ENCODE assay signal across 1 cellular context in the genomic region with DNA sequence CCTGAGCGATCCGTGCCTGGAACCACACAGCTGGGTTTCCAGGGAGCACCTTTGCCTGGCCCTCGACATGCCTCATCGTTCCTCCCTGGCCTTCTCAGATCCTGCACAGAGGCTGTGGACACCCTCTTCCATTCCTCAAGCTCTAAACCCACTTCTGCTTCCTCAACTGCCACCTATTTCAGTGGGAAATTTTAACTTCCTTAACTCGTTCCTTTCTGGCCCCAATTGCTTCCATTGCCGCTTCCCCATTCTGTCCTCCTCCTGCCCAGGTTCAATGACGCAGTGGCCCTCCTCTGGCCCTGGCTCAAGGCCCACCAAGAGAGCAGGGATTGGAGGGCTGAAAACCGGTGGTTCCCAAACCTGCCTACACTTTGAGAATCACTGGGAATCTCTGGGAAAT.
TF ChIP-seq lines count a peak whose summit lies in the region.

No MANE protein-coding gene starts in this region.

TF ChIP-seq in H1, 55 proteins besides CTCF, POLR2A, EP300 and RAD21:
- TF ChIP-seq, protein P1, sequence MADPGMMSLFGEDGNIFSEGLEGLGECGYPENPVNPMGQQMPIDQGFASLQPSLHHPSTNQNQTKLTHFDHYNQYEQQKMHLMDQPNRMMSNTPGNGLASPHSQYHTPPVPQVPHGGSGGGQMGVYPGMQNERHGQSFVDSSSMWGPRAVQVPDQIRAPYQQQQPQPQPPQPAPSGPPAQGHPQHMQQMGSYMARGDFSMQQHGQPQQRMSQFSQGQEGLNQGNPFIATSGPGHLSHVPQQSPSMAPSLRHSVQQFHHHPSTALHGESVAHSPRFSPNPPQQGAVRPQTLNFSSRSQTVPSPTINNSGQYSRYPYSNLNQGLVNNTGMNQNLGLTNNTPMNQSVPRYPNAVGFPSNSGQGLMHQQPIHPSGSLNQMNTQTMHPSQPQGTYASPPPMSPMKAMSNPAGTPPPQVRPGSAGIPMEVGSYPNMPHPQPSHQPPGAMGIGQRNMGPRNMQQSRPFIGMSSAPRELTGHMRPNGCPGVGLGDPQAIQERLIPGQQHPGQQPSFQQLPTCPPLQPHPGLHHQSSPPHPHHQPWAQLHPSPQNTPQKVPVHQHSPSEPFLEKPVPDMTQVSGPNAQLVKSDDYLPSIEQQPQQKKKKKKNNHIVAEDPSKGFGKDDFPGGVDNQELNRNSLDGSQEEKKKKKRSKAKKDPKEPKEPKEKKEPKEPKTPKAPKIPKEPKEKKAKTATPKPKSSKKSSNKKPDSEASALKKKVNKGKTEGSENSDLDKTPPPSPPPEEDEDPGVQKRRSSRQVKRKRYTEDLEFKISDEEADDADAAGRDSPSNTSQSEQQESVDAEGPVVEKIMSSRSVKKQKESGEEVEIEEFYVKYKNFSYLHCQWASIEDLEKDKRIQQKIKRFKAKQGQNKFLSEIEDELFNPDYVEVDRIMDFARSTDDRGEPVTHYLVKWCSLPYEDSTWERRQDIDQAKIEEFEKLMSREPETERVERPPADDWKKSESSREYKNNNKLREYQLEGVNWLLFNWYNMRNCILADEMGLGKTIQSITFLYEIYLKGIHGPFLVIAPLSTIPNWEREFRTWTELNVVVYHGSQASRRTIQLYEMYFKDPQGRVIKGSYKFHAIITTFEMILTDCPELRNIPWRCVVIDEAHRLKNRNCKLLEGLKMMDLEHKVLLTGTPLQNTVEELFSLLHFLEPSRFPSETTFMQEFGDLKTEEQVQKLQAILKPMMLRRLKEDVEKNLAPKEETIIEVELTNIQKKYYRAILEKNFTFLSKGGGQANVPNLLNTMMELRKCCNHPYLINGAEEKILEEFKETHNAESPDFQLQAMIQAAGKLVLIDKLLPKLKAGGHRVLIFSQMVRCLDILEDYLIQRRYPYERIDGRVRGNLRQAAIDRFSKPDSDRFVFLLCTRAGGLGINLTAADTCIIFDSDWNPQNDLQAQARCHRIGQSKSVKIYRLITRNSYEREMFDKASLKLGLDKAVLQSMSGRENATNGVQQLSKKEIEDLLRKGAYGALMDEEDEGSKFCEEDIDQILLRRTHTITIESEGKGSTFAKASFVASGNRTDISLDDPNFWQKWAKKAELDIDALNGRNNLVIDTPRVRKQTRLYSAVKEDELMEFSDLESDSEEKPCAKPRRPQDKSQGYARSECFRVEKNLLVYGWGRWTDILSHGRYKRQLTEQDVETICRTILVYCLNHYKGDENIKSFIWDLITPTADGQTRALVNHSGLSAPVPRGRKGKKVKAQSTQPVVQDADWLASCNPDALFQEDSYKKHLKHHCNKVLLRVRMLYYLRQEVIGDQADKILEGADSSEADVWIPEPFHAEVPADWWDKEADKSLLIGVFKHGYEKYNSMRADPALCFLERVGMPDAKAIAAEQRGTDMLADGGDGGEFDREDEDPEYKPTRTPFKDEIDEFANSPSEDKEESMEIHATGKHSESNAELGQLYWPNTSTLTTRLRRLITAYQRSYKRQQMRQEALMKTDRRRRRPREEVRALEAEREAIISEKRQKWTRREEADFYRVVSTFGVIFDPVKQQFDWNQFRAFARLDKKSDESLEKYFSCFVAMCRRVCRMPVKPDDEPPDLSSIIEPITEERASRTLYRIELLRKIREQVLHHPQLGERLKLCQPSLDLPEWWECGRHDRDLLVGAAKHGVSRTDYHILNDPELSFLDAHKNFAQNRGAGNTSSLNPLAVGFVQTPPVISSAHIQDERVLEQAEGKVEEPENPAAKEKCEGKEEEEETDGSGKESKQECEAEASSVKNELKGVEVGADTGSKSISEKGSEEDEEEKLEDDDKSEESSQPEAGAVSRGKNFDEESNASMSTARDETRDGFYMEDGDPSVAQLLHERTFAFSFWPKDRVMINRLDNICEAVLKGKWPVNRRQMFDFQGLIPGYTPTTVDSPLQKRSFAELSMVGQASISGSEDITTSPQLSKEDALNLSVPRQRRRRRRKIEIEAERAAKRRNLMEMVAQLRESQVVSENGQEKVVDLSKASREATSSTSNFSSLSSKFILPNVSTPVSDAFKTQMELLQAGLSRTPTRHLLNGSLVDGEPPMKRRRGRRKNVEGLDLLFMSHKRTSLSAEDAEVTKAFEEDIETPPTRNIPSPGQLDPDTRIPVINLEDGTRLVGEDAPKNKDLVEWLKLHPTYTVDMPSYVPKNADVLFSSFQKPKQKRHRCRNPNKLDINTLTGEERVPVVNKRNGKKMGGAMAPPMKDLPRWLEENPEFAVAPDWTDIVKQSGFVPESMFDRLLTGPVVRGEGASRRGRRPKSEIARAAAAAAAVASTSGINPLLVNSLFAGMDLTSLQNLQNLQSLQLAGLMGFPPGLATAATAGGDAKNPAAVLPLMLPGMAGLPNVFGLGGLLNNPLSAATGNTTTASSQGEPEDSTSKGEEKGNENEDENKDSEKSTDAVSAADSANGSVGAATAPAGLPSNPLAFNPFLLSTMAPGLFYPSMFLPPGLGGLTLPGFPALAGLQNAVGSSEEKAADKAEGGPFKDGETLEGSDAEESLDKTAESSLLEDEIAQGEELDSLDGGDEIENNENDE (IDR thresholded peaks at IDR 0.05; ENCODE audit: insufficient replicate concordance, low read length) = no peak
